ENCODE assay signal across 17 cellular contexts in the genomic region with DNA sequence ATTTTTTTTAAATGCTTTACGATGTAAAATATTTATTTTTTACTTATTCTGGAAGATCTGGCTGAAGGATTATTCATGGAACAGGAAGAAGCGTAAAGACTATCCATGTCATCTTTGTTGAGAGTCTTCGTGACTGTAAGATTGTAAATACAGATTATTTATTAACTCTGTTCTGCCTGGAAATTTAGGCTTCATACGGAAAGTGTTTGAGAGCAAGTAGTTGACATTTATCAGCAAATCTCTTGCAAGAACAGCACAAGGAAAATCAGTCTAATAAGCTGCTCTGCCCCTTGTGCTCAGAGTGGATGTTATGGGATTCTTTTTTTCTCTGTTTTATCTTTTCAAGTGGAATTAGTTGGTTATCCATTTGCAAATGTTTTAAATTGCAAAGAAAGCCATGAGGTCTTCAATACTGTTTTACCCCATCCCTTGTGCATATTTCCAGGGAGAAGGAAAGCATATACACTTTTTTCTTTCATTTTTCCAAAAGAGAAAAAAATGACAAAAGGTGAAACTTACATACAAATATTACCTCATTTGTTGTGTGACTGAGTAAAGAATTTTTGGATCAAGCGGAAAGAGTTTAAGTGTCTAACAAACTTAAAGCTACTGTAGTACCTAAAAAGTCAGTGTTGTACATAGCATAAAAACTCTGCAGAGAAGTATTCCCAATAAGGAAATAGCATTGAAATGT. TPM values are rescaled to one million over a fixed set of nuclear protein-coding genes. Genes with fewer than 3 reads are reported as not detected.
DNase-seq lines count a peak whose midpoint lies in the region; ATAC-seq and TF ChIP-seq lines count a peak whose summit lies in the region.
"Had no signal": no experiment of that assay in that cellular context is flagged by ENCODE, and none has a peak within 500 bp of the region (broad histone marks: within the 10 kb centered on the region; RNA-seq: fewer than 3 reads in every experiment).

No MANE protein-coding gene starts in this region.

- peaks cover 17% of the 10 kb centered on the region for H3K4me1 Mint-ChIP-seq in MCF 10A (ENCODE audit: insufficient read depth, unreplicated experiment)

- H3K79me2 ChIP-seq in hepatocyte: no peaks in the 10 kb centered on the region

- DNase-seq in MCF 10A (ENCODE audit: unreplicated experiment): no peak
- DNase-seq in breast epithelium (ENCODE audit: low spot score in 2 of 2): no peak
- no peak for DNase-seq in colonic mucosa
- no peak for DNase-seq in hepatocyte (ENCODE audit: low spot score)
- DNase-seq in A172 (ENCODE audit: low spot score): no peak
- no peak for DNase-seq in NCI-H1694 (lab: John Stamatoyannopoulos, UW)
- DNase-seq: activated effector memory CD4-positive, alpha-beta T cell treated with anti-CD3 and anti-CD28 coated beads, Interleukin-2, amount 50 U/mL, for 16 hours; amygdala; KBM-7; NCI-H1105; posterior cingulate gyrus; T-helper 1 cell; trophoblast cell had no signal

- no peak overlapping the region for H2AFZ ChIP-seq in hepatocyte

- no peaks in the 10 kb centered on the region for H3K9me2 ChIP-seq in hepatocyte (replicated peaks; ENCODE audit: insufficient read depth)

- no peaks in the 10 kb centered on the region for H3K9me3 Mint-ChIP-seq in MCF 10A (ENCODE audit: unreplicated experiment)

- H3K27ac ChIP-seq in breast epithelium (no peak overlapping the region), colonic mucosa (peak overlapping the region; percentile 48), hepatocyte (peak overlapping the region; percentile 33)
- H3K27ac ChIP-seq: coronary artery had no signal

- TF ChIP-seq CTCF in MCF 10A (IDR thresholded peaks at IDR 0.05; ENCODE audit: unreplicated experiment): no peak
- TF ChIP-seq CTCF in breast epithelium (IDR thresholded peaks at IDR 0.05): no peak
- TF ChIP-seq CTCF in colonic mucosa (IDR thresholded peaks at IDR 0.05): no peak
- no peak for TF ChIP-seq CTCF in hepatocyte (IDR thresholded peaks at IDR 0.05; ENCODE audit: poor library complexity)

- CTCF ChIA-PET in MCF 10A (lab: Yijun Ruan, JAX): interaction anchor here (0.8 to 1.2 kb wide), 4 partner anchors 14 to 161 kb away, joined by 3 to 5 read pairs (median 4); no protein-coding TSS in a partner anchor

- peak overlapping the region; percentile 81 for H3K27ac Mint-ChIP-seq in MCF 10A (ENCODE audit: low read depth, unreplicated experiment)

- BruUV-seq in MCF 10A (replicated peaks; lab: Mats Ljungman, UMichigan): no TSS peak

- H3K9me3 ChIP-seq in breast epithelium (no peaks in the 10 kb centered on the region), colonic mucosa (no peaks in the 10 kb centered on the region), hepatocyte (ENCODE audit: low read depth) (no peaks in the 10 kb centered on the region)

- no peak for TF ChIP-seq POLR2A in breast epithelium (IDR thresholded peaks at IDR 0.05)

- 49% methylated on average over 5 of the region's 5 CpGs for WGBS in hepatocyte (ENCODE audit: low lambda C conversion rate, missing lambda C conversion rate)

- no peak overlapping the region for H3K4me3 Mint-ChIP-seq in MCF 10A (ENCODE audit: unreplicated experiment)

- no peak overlapping the region for H3K4me3 ChIP-seq in breast epithelium
- no peak overlapping the region for H3K4me3 ChIP-seq in colonic mucosa
- no peak overlapping the region for H3K4me3 ChIP-seq in hepatocyte
- H3K4me3 ChIP-seq: coronary artery, GM12878 had no signal

- no peak overlapping the region for H3K4me2 ChIP-seq in hepatocyte

- no peaks in the 10 kb centered on the region for H4K20me1 ChIP-seq in hepatocyte (ENCODE audit: insufficient read depth, poor library complexity, severe bottlenecking)

- H3K36me3 Mint-ChIP-seq in MCF 10A (ENCODE audit: insufficient read depth, unreplicated experiment): peaks cover 70% of the 10 kb centered on the region

- intact Hi-C loops in MCF 10A (cut with micrococcal nuclease): no loop called here
- intact Hi-C loops in breast epithelium (cut with DNase I; ENCODE audit: low total_unique reads): no loop called here
- intact Hi-C loops in colonic mucosa (cut with DNase I): no loop called here

- ATAC-seq in HG03342 (IDR thresholded peaks at IDR 0.05; ENCODE audit: unreplicated experiment) (no peak), GM18498 (IDR thresholded peaks at IDR 0.05; ENCODE audit: unreplicated experiment) (no peak)
- ATAC-seq: GM12878 had no signal

- no peaks in the 10 kb centered on the region for H3K27me3 Mint-ChIP-seq in MCF 10A (ENCODE audit: insufficient read depth, unreplicated experiment)

- H3K27me3 ChIP-seq in breast epithelium: no peaks in the 10 kb centered on the region
- no peaks in the 10 kb centered on the region for H3K27me3 ChIP-seq in colonic mucosa
- H3K27me3 ChIP-seq in hepatocyte: no peaks in the 10 kb centered on the region

- POLR2A ChIA-PET in MCF 10A (lab: Yijun Ruan, JAX): interaction anchor here (0.6 to 1.2 kb wide), 2 partner anchors 177 to 419 kb away, joined by 3 to 4 read pairs; no protein-coding TSS in a partner anchor

- H3K36me3 ChIP-seq in breast epithelium (no peaks in the 10 kb centered on the region), colonic mucosa (peaks cover 4% of the 10 kb centered on the region), hepatocyte (replicated peaks; ENCODE audit: insufficient read depth, low read depth) (no peaks in the 10 kb centered on the region)

- H3K4me1 ChIP-seq in breast epithelium (no peaks in the 10 kb centered on the region), colonic mucosa (peaks cover 8% of the 10 kb centered on the region), hepatocyte (ENCODE audit: insufficient read depth) (peaks cover 4% of the 10 kb centered on the region)

- H3K9ac ChIP-seq in colonic mucosa (ENCODE audit: low read depth in 2 of 2, low read length in 2 of 2): no peak overlapping the region

RNA-seq across cellular contexts. Expression of gene THBS1, which starts 15.6 kb away (rescaled TPM):
- total RNA-seq in MCF 10A (2022) (103 and 393 TPM in 2 replicates), breast epithelium (100 to 1,000 TPM; 106 to 623 (median 386) TPM), colonic mucosa (100 to 1,000 TPM; 162 to 390 TPM), hepatocyte (191 and 220 TPM in 2 replicates)
- polyA plus RNA-seq in hepatocyte: 82.9 and 105 TPM in 2 replicates
- 26.4 and 49.2 TPM in 2 replicates for total RNA-seq in A172 (2014; rRNA removed; shearing (Covaris generic))

Comparison
In these comparisons a context has a peak if more than half of its experiments do, and no peak if none do; other contexts are left out.
1. H3K27ac ChIP-seq: peak in colonic mucosa (single experiment) and hepatocyte (single experiment); none in breast epithelium (0 of 2).